ENCODE assay signal across 18 cellular contexts in the genomic region with DNA sequence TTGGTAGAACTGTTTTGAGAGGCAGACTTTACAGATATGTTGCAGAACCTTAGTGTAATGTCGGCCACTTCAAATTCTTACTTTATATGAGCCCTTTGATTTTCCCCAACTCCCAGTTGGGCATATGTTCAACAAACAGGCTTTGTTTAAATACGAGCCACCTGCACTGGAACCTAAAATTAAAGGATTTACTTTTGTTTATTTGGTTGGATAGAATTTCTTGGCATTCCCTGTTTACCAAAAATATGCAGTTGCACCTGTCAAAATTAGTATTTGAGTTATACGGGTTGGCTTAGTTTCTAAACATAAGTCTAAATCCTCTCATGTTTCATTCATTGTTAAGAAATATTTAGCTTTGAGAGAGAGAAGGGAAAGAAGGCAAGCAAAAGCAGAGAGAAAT.
"Had no signal": no experiment of that assay in that cellular context is flagged by ENCODE, and none has a peak within 500 bp of the region (broad histone marks: within the 10 kb centered on the region; RNA-seq: fewer than 3 reads in every experiment).

No MANE protein-coding gene starts in this region.

- DNase-seq: activated CD4-positive, alpha-beta memory T cell treated with anti-CD3 and anti-CD28 coated beads for 36 hours; activated CD4-positive, alpha-beta T cell treated with anti-CD3 and anti-CD28 coated beads for 36 hours; activated CD8-positive, alpha-beta memory T cell treated with anti-CD3 and anti-CD28 coated beads, Interleukin-2, amount 10 ng/mL, durations not matched to agents 7 days and 5 days; activated naive CD4-positive, alpha-beta T cell treated with anti-CD3 and anti-CD28 coated beads for 36 hours; activated naive CD8-positive, alpha-beta T cell treated with anti-CD3 and anti-CD28 coated beads, Interleukin-2, amount 50 U/mL, for 24 hours; activated T-cell treated with anti-CD3 and anti-CD28 coated beads, Interleukin-2, amount 50 U/mL, for 1 hour; aorta; cortex of kidney; effector CD8-positive, alpha-beta T cell; foreskin keratinocyte; head of caudate nucleus; mesendoderm; nucleus accumbens; posterior cingulate gyrus; stimulated activated CD4-positive, alpha-beta T cell treated with anti-CD3 and anti-CD28 coated beads, Interleukin-2, amount 100 ng/mL, for 48 hours; stimulated activated naive B cell treated with anti-CD40 and anti-IgM and Interleukin-4, amounts not matched to agents 10 μg/mL and 1 μg/mL and 100 μg/mL, for 72 hours; transverse colon had no signal

- ATAC-seq: activated CD4-positive, alpha-beta T cell treated with anti-CD3 and anti-CD28 coated beads for 36 hours; activated CD8-positive, alpha-beta memory T cell treated with anti-CD3 and anti-CD28 coated beads, Interleukin-2, amount 10 ng/mL, durations not matched to agents 7 days and 5 days; activated naive CD8-positive, alpha-beta T cell treated with anti-CD3 and anti-CD28 coated beads, Interleukin-2, amount 50 U/mL, for 24 hours; foreskin keratinocyte; stimulated activated naive B cell treated with anti-CD40 and anti-IgM and Interleukin-4, amounts not matched to agents 10 μg/mL and 1 μg/mL and 100 μg/mL, for 72 hours had no signal

- FAIRE-seq: endothelial cell of umbilical vein had no signal
